ENCODE assay signal across 18 cellular contexts in genomic region chr1:1297802-1298424, GRCh38. TPM values are rescaled to one million over a fixed set of nuclear protein-coding genes. Genes with fewer than 3 reads are reported as not detected.
DNase-seq lines count a peak whose midpoint lies in the region; ATAC-seq, FAIRE-seq and TF ChIP-seq lines count a peak whose summit lies in the region.
"Had no signal": no experiment of that assay in that cellular context is flagged by ENCODE, and none has a peak within 500 bp of the region (broad histone marks: within the 10 kb centered on the region; RNA-seq: fewer than 3 reads in every experiment).

No MANE protein-coding gene starts in this region.

- H3K27ac ChIP-seq in HepG2 (ENCODE audit: extremely low read length, insufficient read depth, low read length): no peak overlapping the region
- H3K27ac ChIP-seq in right lobe of liver: no peak overlapping the region
- peak overlapping the region; percentile 19 for H3K27ac ChIP-seq in cingulate gyrus (ENCODE audit: low read depth, low read length)
- no peak overlapping the region for H3K27ac ChIP-seq in mesenchymal stem cell (ENCODE audit: low read length, poor library complexity, severe bottlenecking)
- peak overlapping the region; percentile 27 for H3K27ac ChIP-seq in temporal lobe (ENCODE audit: low read depth, low read length)
- H3K27ac ChIP-seq: BLaER1 treated with 17β-estradiol and CSF1 and Interleukin-3, amounts not matched to agents 10 nM and 100 nM; GM23248 had no signal

- H3K9me3 ChIP-seq in HepG2 (ENCODE audit: low read length) (no peaks in the 10 kb centered on the region), right lobe of liver (no peaks in the 10 kb centered on the region), mesenchymal stem cell (ENCODE audit: control insufficient read depth, low read length) (no peaks in the 10 kb centered on the region)
- H3K9me3 ChIP-seq: BLaER1 treated with 17β-estradiol and CSF1 and Interleukin-3, amounts not matched to agents 10 nM and 100 nM; HAP-1 had no signal

- H3K4me3 ChIP-seq in HepG2 (replicated peaks in 1 of 3; ENCODE audit: insufficient read depth in 1 of 3, low read depth in 2 of 3, low read length in 3 of 3) (no peak overlapping the region), right lobe of liver (no peak overlapping the region), mesenchymal stem cell (ENCODE audit: insufficient read depth in 1 of 2, low read depth in 1 of 2, low read length in 2 of 2) (no peak overlapping the region)
- H3K4me3 ChIP-seq: BLaER1 treated with 17β-estradiol and CSF1 and Interleukin-3, amounts not matched to agents 10 nM and 100 nM; GM12878; GM23248; HAP-1 had no signal

- no peak overlapping the region for H2AFZ ChIP-seq in HepG2 (ENCODE audit: low read length)
- H2AFZ ChIP-seq in mesenchymal stem cell (ENCODE audit: low read depth, low read length): no peak overlapping the region
- H2AFZ ChIP-seq: GM23248 had no signal

- H3K36me3 ChIP-seq in HepG2 (replicated peaks in 1 of 2; ENCODE audit: control insufficient read depth in 1 of 2, insufficient read depth in 2 of 2, low read length in 2 of 2): no peaks in the 10 kb centered on the region; a peak in 1 of 5 replicates
- no peaks in the 10 kb centered on the region for H3K36me3 ChIP-seq in right lobe of liver
- peaks cover 5 to 84% of the 10 kb centered on the region in 2 experiments for H3K36me3 ChIP-seq in mesenchymal stem cell (ENCODE audit: control insufficient read depth in 1 of 2, insufficient read depth in 2 of 2, low read depth in 1 of 2, low read length in 2 of 2)
- H3K36me3 ChIP-seq: HAP-1 had no signal

- H3K18ac ChIP-seq in mesenchymal stem cell (ENCODE audit: low read depth in 1 of 2, low read length in 2 of 2): no peak overlapping the region

- H3K79me2 ChIP-seq in HepG2 (ENCODE audit: insufficient read depth, low read length): no peaks in the 10 kb centered on the region

- H4K20me1 ChIP-seq in HepG2 (ENCODE audit: insufficient read depth, low read length): no peaks in the 10 kb centered on the region

- TF ChIP-seq RAD21 in HepG2 (CRISPR knock-in tag; IDR thresholded peaks at IDR 0.05): no peak

- TF ChIP-seq CTCF in HepG2 (CRISPR knock-in tag; IDR thresholded peaks at IDR 0.05) (no peak), right lobe of liver (IDR thresholded peaks at IDR 0.05) (no peak)

- in situ Hi-C loops in HepG2 (cut with HindIII; ENCODE audit: extremely low pct_ligation_motif_present, low pct_unique_long_range_greater_than_20kb): no loop called here

- H2AK5ac ChIP-seq in mesenchymal stem cell (ENCODE audit: low read length, severe bottlenecking): no peak overlapping the region

- TF ChIP-seq EP300 in HepG2 (IDR thresholded peaks at IDR 0.05; ENCODE audit: low read depth in 2 of 2, low read length in 2 of 2) (no peak), HepG2 (CRISPR knock-in tag; IDR thresholded peaks at IDR 0.05; ENCODE audit: borderline replicate concordance) (no peak)

- H3K4me1 ChIP-seq in HepG2 (ENCODE audit: insufficient read depth, low read length) (peaks cover 9% of the 10 kb centered on the region; the same call in 1 of the 2 replicates), right lobe of liver (no peaks in the 10 kb centered on the region), mesenchymal stem cell (ENCODE audit: control insufficient read depth, insufficient read depth, low read depth, low read length) (peaks cover 9% of the 10 kb centered on the region)
- H3K4me1 ChIP-seq: HAP-1 had no signal

- ATAC-seq in HepG2: no peak
- ATAC-seq in right lobe of liver: no peak
- ATAC-seq in GM18868 (IDR thresholded peaks at IDR 0.05; ENCODE audit: unreplicated experiment): no peak
- no peak for ATAC-seq in GM19395 (IDR thresholded peaks at IDR 0.05; ENCODE audit: unreplicated experiment)
- ATAC-seq: CD8-positive, alpha-beta T cell; GM12878 had no signal

- peaks cover 13% of the 10 kb centered on the region for H3K79me1 ChIP-seq in mesenchymal stem cell (replicated peaks; ENCODE audit: low read length, poor library complexity, severe bottlenecking)

- intact Hi-C loops in HepG2 (cut with micrococcal nuclease; ENCODE audit: unreplicated experiment) (no loop called here), right lobe of liver (cut with DNase I) (loop anchor here in 1 of 2 donors (10.0 kb wide), 1 partner anchor 53 kb away; the partner anchor contains the start of gene C1QTNF12), posterior cingulate gyrus (cut with DNase I) (loop anchor here (10.0 kb wide), 1 partner anchor 837 kb away; no protein-coding TSS in a partner anchor)

- no peak for TF ChIP-seq POLR2A in HepG2 (IDR thresholded peaks at IDR 0.05; ENCODE audit: insufficient read depth in 1 of 2, low read depth in 2 of 2, low read length in 2 of 2)
- TF ChIP-seq POLR2A in right lobe of liver (IDR thresholded peaks at IDR 0.05): no peak

- no peak for FAIRE-seq in HepG2 (lab: Jason Lieb, UNC)
- FAIRE-seq: GM12878, GM19239 had no signal

- no peak overlapping the region for H3K23ac ChIP-seq in mesenchymal stem cell (ENCODE audit: low read length in 2 of 2)

- H3K27me3 ChIP-seq in HepG2 (ENCODE audit: control insufficient read depth in 1 of 2, insufficient read depth in 2 of 2, low read length in 2 of 2): no peaks in the 10 kb centered on the region; a peak in 1 of 5 replicates
- no peaks in the 10 kb centered on the region for H3K27me3 ChIP-seq in right lobe of liver
- no peaks in the 10 kb centered on the region for H3K27me3 ChIP-seq in mesenchymal stem cell (ENCODE audit: control insufficient read depth in 1 of 2, insufficient read depth in 1 of 2, low read length in 2 of 2)
- H3K27me3 ChIP-seq: BLaER1 treated with 17β-estradiol and CSF1 and Interleukin-3, amounts not matched to agents 10 nM and 100 nM had no signal

- no peak overlapping the region for H2BK15ac ChIP-seq in mesenchymal stem cell (ENCODE audit: low read depth, poor library complexity, severe bottlenecking)

- no peak overlapping the region for H2BK120ac ChIP-seq in mesenchymal stem cell (ENCODE audit: low read depth, low read length)

- H4K91ac ChIP-seq in mesenchymal stem cell (ENCODE audit: low read length): no peak overlapping the region

- H3K14ac ChIP-seq in mesenchymal stem cell (ENCODE audit: low read length in 2 of 2): no peak overlapping the region

- DNase-seq in HepG2 (ENCODE audit: low spot score) (no peak), right lobe of liver (no peak), mesenchymal stem cell (no peak), posterior cingulate gyrus (no peak)
- DNase-seq: 8988T; Calu3; CD8-positive, alpha-beta T cell; DMS79 treated with DMSO at 0.1 percent for 48 hours; GF-D8; GM23248 had no signal

- H3K4me2 ChIP-seq in HepG2 (ENCODE audit: low read depth, low read length) (no peak overlapping the region), mesenchymal stem cell (ENCODE audit: low read length, poor library complexity, severe bottlenecking) (no peak overlapping the region)

- H3K9ac ChIP-seq in HepG2 (ENCODE audit: insufficient read depth, low read depth, low read length): no peak overlapping the region
- no peak overlapping the region for H3K9ac ChIP-seq in mesenchymal stem cell (ENCODE audit: low read length)
- H3K9ac ChIP-seq: BLaER1 treated with 17β-estradiol and CSF1 and Interleukin-3, amounts not matched to agents 10 nM and 100 nM; GM23248 had no signal

- H4K8ac ChIP-seq in mesenchymal stem cell (ENCODE audit: low read length): peak overlapping the region; percentile 7

- no peak overlapping the region for H2BK5ac ChIP-seq in mesenchymal stem cell (ENCODE audit: low read depth, low read length, poor library complexity, severe bottlenecking)

- POLR2A ChIA-PET in HepG2 (lab: Yijun Ruan, JAX): no interaction called here

- CTCF ChIA-PET in HepG2 (lab: Yijun Ruan, JAX; ENCODE audit: low intra/inter-chr PET ratio, low total read pairs): no interaction called here

- no TSS peak for BruUV-seq in HepG2 (replicated peaks; lab: Mats Ljungman, UMichigan)

- WGBS in HepG2 (ENCODE audit: low lambda C conversion rate): no CpG with 5 or more reads among the region's 31 CpGs
- WGBS in right lobe of liver (ENCODE audit: insufficient coverage, low coverage, low lambda C conversion rate, missing lambda C conversion rate): no CpG with 5 or more reads among the region's 31 CpGs
- 95% methylated on average over 31 of the region's 31 CpGs for WGBS in mesenchymal stem cell

- H3K4ac ChIP-seq in mesenchymal stem cell (ENCODE audit: low read depth in 1 of 2, low read length in 2 of 2): no peak overlapping the region

- no peak overlapping the region for H2BK12ac ChIP-seq in mesenchymal stem cell (ENCODE audit: low read length in 2 of 2)

RNA-seq across cellular contexts. Expression of gene ACAP3, which starts 9.8 kb away (rescaled TPM):
- total RNA-seq in HepG2 (2016; rRNA removed; fragmentation: Illumina TruSeq; extraction: Trizol) (16.4 and 29.4 TPM in 2 replicates), right lobe of liver (10 to 100 TPM; 20.1 to 28.0 (median 22.0) TPM), temporal lobe (74.0 TPM)
- total RNA-seq in HepG2 (2016; cell fraction: cytosol; rRNA removed; fragmentation: Illumina TruSeq; extraction: Trizol; ENCODE audit: low read depth): 10.4 and 10.9 TPM in 2 replicates
- total RNA-seq in HepG2 (2016; cell fraction: insoluble cytoplasmic fraction; rRNA removed; fragmentation: Illumina TruSeq; extraction: Trizol): 13.5 and 33.2 TPM in 2 replicates
- total RNA-seq in HepG2 (2016; cell fraction: membrane; rRNA removed; fragmentation: Illumina TruSeq; extraction: Trizol): 10.5 and 11.3 TPM in 2 replicates
- 35.1 and 37.0 TPM in 2 replicates for total RNA-seq in HepG2 (2016; cell fraction: nucleus; rRNA removed; fragmentation: Illumina TruSeq; extraction: Trizol)
- polyA plus RNA-seq in HepG2 (2011; rRNA removed): 50.8 and 56.3 TPM in 2 replicates
- polyA plus RNA-seq in HepG2 (2011; cell fraction: cytosol; rRNA removed): 13.0 and 18.3 TPM in 2 replicates
- 917 and 1,082 TPM in 2 replicates for polyA plus RNA-seq in HepG2 (2011; cell fraction: nucleus; rRNA removed)
- polyA plus RNA-seq in HepG2 (2012): 32.6 and 50.5 TPM in 2 replicates
- polyA plus RNA-seq in HepG2 (2016; cell fraction: cytosol; fragmentation: Illumina TruSeq; extraction: Trizol; ENCODE audit: low read depth): 2.3 and 2.4 TPM in 2 replicates
- polyA plus RNA-seq in HepG2 (2016; cell fraction: insoluble cytoplasmic fraction; fragmentation: Illumina TruSeq; extraction: Trizol; ENCODE audit: low read depth): 11.7 and 14.4 TPM in 2 replicates
- 6.7 and 8.0 TPM in 2 replicates for polyA plus RNA-seq in HepG2 (2016; cell fraction: membrane; fragmentation: Illumina TruSeq; extraction: Trizol; ENCODE audit: low read depth)
- polyA plus RNA-seq in HepG2 (2016; cell fraction: nucleus; fragmentation: Illumina TruSeq; extraction: Trizol; ENCODE audit: insufficient read depth, low read depth): 144 and 162 TPM in 2 replicates
- 19.2 and 70.6 TPM in 2 replicates for polyA minus RNA-seq in HepG2 (2011; rRNA and poly(A)+ RNA removed; ENCODE audit: low replicate concordance)
- polyA minus RNA-seq in HepG2 (2011; cell fraction: cytosol; rRNA and poly(A)+ RNA removed): 16.2 and 18.0 TPM in 2 replicates
- 47.0 and 52.1 TPM in 2 replicates for polyA minus RNA-seq in HepG2 (2011; cell fraction: nucleus; rRNA and poly(A)+ RNA removed)
- 28.9 TPM for polyA plus RNA-seq in mesenchymal stem cell (2013, experiment 1 of 2)
- 27.2 TPM for polyA plus RNA-seq in mesenchymal stem cell (2013, experiment 2 of 2)

RNA-seq across cellular contexts. Expression of gene PUSL1, which starts 10.5 kb away (rescaled TPM):
- total RNA-seq in HepG2 (2016; rRNA removed; fragmentation: Illumina TruSeq; extraction: Trizol) (21.7 and 22.2 TPM in 2 replicates), right lobe of liver (10 to 100 TPM in 2 of 6 experiments, 1 to 10 TPM in 4; 5.6 to 21.6 (median 8.4) TPM), temporal lobe (8.6 TPM)
- total RNA-seq in HepG2 (2016; cell fraction: cytosol; rRNA removed; fragmentation: Illumina TruSeq; extraction: Trizol; ENCODE audit: low read depth): 24.8 and 28.1 TPM in 2 replicates
- 20.1 and 22.6 TPM in 2 replicates for total RNA-seq in HepG2 (2016; cell fraction: insoluble cytoplasmic fraction; rRNA removed; fragmentation: Illumina TruSeq; extraction: Trizol)
- 31.7 and 36.4 TPM in 2 replicates for total RNA-seq in HepG2 (2016; cell fraction: membrane; rRNA removed; fragmentation: Illumina TruSeq; extraction: Trizol)
- total RNA-seq in HepG2 (2016; cell fraction: nucleus; rRNA removed; fragmentation: Illumina TruSeq; extraction: Trizol): 11.4 and 12.3 TPM in 2 replicates
- 8.3 and 9.8 TPM in 2 replicates for polyA plus RNA-seq in HepG2 (2011; rRNA removed)
- polyA plus RNA-seq in HepG2 (2011; cell fraction: cytosol; rRNA removed): 7.8 and 16.6 TPM in 2 replicates
- 25.8 and 26.1 TPM in 2 replicates for polyA plus RNA-seq in HepG2 (2011; cell fraction: nucleus; rRNA removed)
- 3.8 and 6.3 TPM in 2 replicates for polyA plus RNA-seq in HepG2 (2012)
- 31.1 and 33.4 TPM in 2 replicates for polyA plus RNA-seq in HepG2 (2016; cell fraction: cytosol; fragmentation: Illumina TruSeq; extraction: Trizol; ENCODE audit: low read depth)
- 23.1 and 24.5 TPM in 2 replicates for polyA plus RNA-seq in HepG2 (2016; cell fraction: insoluble cytoplasmic fraction; fragmentation: Illumina TruSeq; extraction: Trizol; ENCODE audit: low read depth)
- 29.1 and 32.2 TPM in 2 replicates for polyA plus RNA-seq in HepG2 (2016; cell fraction: membrane; fragmentation: Illumina TruSeq; extraction: Trizol; ENCODE audit: low read depth)
- 20.2 and 22.1 TPM in 2 replicates for polyA plus RNA-seq in HepG2 (2016; cell fraction: nucleus; fragmentation: Illumina TruSeq; extraction: Trizol; ENCODE audit: insufficient read depth, low read depth)
- polyA minus RNA-seq in HepG2 (2011; rRNA and poly(A)+ RNA removed; ENCODE audit: low replicate concordance): 13.5 and 21.4 TPM in 2 replicates
- polyA minus RNA-seq in HepG2 (2011; cell fraction: cytosol; rRNA and poly(A)+ RNA removed): 5.6 and 5.9 TPM in 2 replicates
- polyA minus RNA-seq in HepG2 (2011; cell fraction: nucleus; rRNA and poly(A)+ RNA removed): 6.5 and 9.0 TPM in 2 replicates
- polyA plus RNA-seq in mesenchymal stem cell (2013, experiment 1 of 2): 17.7 TPM
- 18.3 TPM for polyA plus RNA-seq in mesenchymal stem cell (2013, experiment 2 of 2)

RNA-seq across cellular contexts. Expression of gene SCNN1D, which starts 17.7 kb away (rescaled TPM):
- total RNA-seq in HepG2 (2016; rRNA removed; fragmentation: Illumina TruSeq; extraction: Trizol): 0.93 and 2.6 TPM in 2 replicates
- total RNA-seq in HepG2 (2016; cell fraction: cytosol; rRNA removed; fragmentation: Illumina TruSeq; extraction: Trizol; ENCODE audit: low read depth): 1.3 and 1.5 TPM in 2 replicates
- total RNA-seq in HepG2 (2016; cell fraction: insoluble cytoplasmic fraction; rRNA removed; fragmentation: Illumina TruSeq; extraction: Trizol): 0.73 and 3.1 TPM in 2 replicates
- 1.5 and 1.9 TPM in 2 replicates for total RNA-seq in HepG2 (2016; cell fraction: membrane; rRNA removed; fragmentation: Illumina TruSeq; extraction: Trizol)
- 3.1 and 3.8 TPM in 2 replicates for total RNA-seq in HepG2 (2016; cell fraction: nucleus; rRNA removed; fragmentation: Illumina TruSeq; extraction: Trizol)
- polyA plus RNA-seq in HepG2 (2011; rRNA removed): 2.3 and 4.7 TPM in 2 replicates
- polyA plus RNA-seq in HepG2 (2011; cell fraction: cytosol; rRNA removed): 0.92 and 1.7 TPM in 2 replicates
- polyA plus RNA-seq in HepG2 (2011; cell fraction: nucleus; rRNA removed): 68.0 and 74.7 TPM in 2 replicates
- polyA plus RNA-seq in HepG2 (2012): 1.8 and 2.2 TPM in 2 replicates
- polyA plus RNA-seq in HepG2 (2016; cell fraction: cytosol; fragmentation: Illumina TruSeq; extraction: Trizol; ENCODE audit: low read depth): 1.1 and 1.2 TPM in 2 replicates
- 0.84 and 1.3 TPM in 2 replicates for polyA plus RNA-seq in HepG2 (2016; cell fraction: insoluble cytoplasmic fraction; fragmentation: Illumina TruSeq; extraction: Trizol; ENCODE audit: low read depth)
- 0.98 and 1.3 TPM in 2 replicates for polyA plus RNA-seq in HepG2 (2016; cell fraction: membrane; fragmentation: Illumina TruSeq; extraction: Trizol; ENCODE audit: low read depth)
- polyA plus RNA-seq in HepG2 (2016; cell fraction: nucleus; fragmentation: Illumina TruSeq; extraction: Trizol; ENCODE audit: insufficient read depth, low read depth): 12.7 and 13.3 TPM in 2 replicates
- polyA minus RNA-seq in HepG2 (2011; rRNA and poly(A)+ RNA removed; ENCODE audit: low replicate concordance): 0.30 and 1.8 TPM in 2 replicates
- 0.59 and 1.4 TPM in 2 replicates for polyA minus RNA-seq in HepG2 (2011; cell fraction: cytosol; rRNA and poly(A)+ RNA removed)
- 1.9 and 2.9 TPM in 2 replicates for polyA minus RNA-seq in HepG2 (2011; cell fraction: nucleus; rRNA and poly(A)+ RNA removed)
- total RNA-seq in right lobe of liver: 1 to 10 TPM; 1.7 to 6.2 (median 3.4) TPM
- polyA plus RNA-seq in mesenchymal stem cell (2013, experiment 1 of 2): 1.1 TPM
- 1.9 TPM for polyA plus RNA-seq in mesenchymal stem cell (2013, experiment 2 of 2)
- 2.2 TPM for total RNA-seq in temporal lobe

RNA-seq across cellular contexts. Expression of gene UBE2J2, which starts 24.3 kb away (rescaled TPM):
- total RNA-seq in HepG2 (2016; rRNA removed; fragmentation: Illumina TruSeq; extraction: Trizol): 22.1 and 29.4 TPM in 2 replicates
- total RNA-seq in HepG2 (2016; cell fraction: cytosol; rRNA removed; fragmentation: Illumina TruSeq; extraction: Trizol; ENCODE audit: low read depth): 19.3 and 24.9 TPM in 2 replicates
- total RNA-seq in HepG2 (2016; cell fraction: insoluble cytoplasmic fraction; rRNA removed; fragmentation: Illumina TruSeq; extraction: Trizol): 21.8 and 31.9 TPM in 2 replicates
- total RNA-seq in HepG2 (2016; cell fraction: membrane; rRNA removed; fragmentation: Illumina TruSeq; extraction: Trizol): 32.2 and 38.5 TPM in 2 replicates
- 23.9 and 27.0 TPM in 2 replicates for total RNA-seq in HepG2 (2016; cell fraction: nucleus; rRNA removed; fragmentation: Illumina TruSeq; extraction: Trizol)
- polyA plus RNA-seq in HepG2 (2011; rRNA removed): 25.4 and 28.8 TPM in 2 replicates
- polyA plus RNA-seq in HepG2 (2011; cell fraction: cytosol; rRNA removed): 25.8 and 32.1 TPM in 2 replicates
- 48.5 and 56.3 TPM in 2 replicates for polyA plus RNA-seq in HepG2 (2011; cell fraction: nucleus; rRNA removed)
- polyA plus RNA-seq in HepG2 (2012): 31.0 and 32.3 TPM in 2 replicates
- polyA plus RNA-seq in HepG2 (2016; cell fraction: cytosol; fragmentation: Illumina TruSeq; extraction: Trizol; ENCODE audit: low read depth): 26.4 and 36.1 TPM in 2 replicates
- polyA plus RNA-seq in HepG2 (2016; cell fraction: insoluble cytoplasmic fraction; fragmentation: Illumina TruSeq; extraction: Trizol; ENCODE audit: low read depth): 38.0 and 48.6 TPM in 2 replicates
- 40.9 and 46.8 TPM in 2 replicates for polyA plus RNA-seq in HepG2 (2016; cell fraction: membrane; fragmentation: Illumina TruSeq; extraction: Trizol; ENCODE audit: low read depth)
- 70.6 and 77.2 TPM in 2 replicates for polyA plus RNA-seq in HepG2 (2016; cell fraction: nucleus; fragmentation: Illumina TruSeq; extraction: Trizol; ENCODE audit: insufficient read depth, low read depth)
- 19.8 and 25.0 TPM in 2 replicates for polyA minus RNA-seq in HepG2 (2011; rRNA and poly(A)+ RNA removed; ENCODE audit: low replicate concordance)
- polyA minus RNA-seq in HepG2 (2011; cell fraction: cytosol; rRNA and poly(A)+ RNA removed): 15.5 and 16.0 TPM in 2 replicates
- polyA minus RNA-seq in HepG2 (2011; cell fraction: nucleus; rRNA and poly(A)+ RNA removed): 18.6 and 26.4 TPM in 2 replicates
- total RNA-seq in right lobe of liver: 10 to 100 TPM; 25.5 to 30.6 (median 26.9) TPM
- polyA plus RNA-seq in mesenchymal stem cell (2013, experiment 1 of 2): 41.4 TPM
- 42.8 TPM for polyA plus RNA-seq in mesenchymal stem cell (2013, experiment 2 of 2)
- 28.3 TPM for total RNA-seq in temporal lobe

RNA-seq across cellular contexts. Expression of gene INTS11, which starts 26.5 kb away (rescaled TPM):
- total RNA-seq in HepG2 (2016; rRNA removed; fragmentation: Illumina TruSeq; extraction: Trizol) (46.4 and 52.8 TPM in 2 replicates), right lobe of liver (10 to 100 TPM; 35.1 to 52.4 (median 43.5) TPM), temporal lobe (38.4 TPM)
- 23.1 and 23.4 TPM in 2 replicates for total RNA-seq in HepG2 (2016; cell fraction: cytosol; rRNA removed; fragmentation: Illumina TruSeq; extraction: Trizol; ENCODE audit: low read depth)
- 37.6 and 53.6 TPM in 2 replicates for total RNA-seq in HepG2 (2016; cell fraction: insoluble cytoplasmic fraction; rRNA removed; fragmentation: Illumina TruSeq; extraction: Trizol)
- 22.1 and 22.9 TPM in 2 replicates for total RNA-seq in HepG2 (2016; cell fraction: membrane; rRNA removed; fragmentation: Illumina TruSeq; extraction: Trizol)
- 43.7 and 54.4 TPM in 2 replicates for total RNA-seq in HepG2 (2016; cell fraction: nucleus; rRNA removed; fragmentation: Illumina TruSeq; extraction: Trizol)
- 94.8 and 104 TPM in 2 replicates for polyA plus RNA-seq in HepG2 (2011; rRNA removed)
- 80.0 and 107 TPM in 2 replicates for polyA plus RNA-seq in HepG2 (2011; cell fraction: cytosol; rRNA removed)
- polyA plus RNA-seq in HepG2 (2011; cell fraction: nucleus; rRNA removed): 412 and 553 TPM in 2 replicates
- 69.0 and 86.1 TPM in 2 replicates for polyA plus RNA-seq in HepG2 (2012)
- polyA plus RNA-seq in HepG2 (2016; cell fraction: cytosol; fragmentation: Illumina TruSeq; extraction: Trizol; ENCODE audit: low read depth): 11.0 and 11.1 TPM in 2 replicates
- polyA plus RNA-seq in HepG2 (2016; cell fraction: insoluble cytoplasmic fraction; fragmentation: Illumina TruSeq; extraction: Trizol; ENCODE audit: low read depth): 38.3 and 53.4 TPM in 2 replicates
- polyA plus RNA-seq in HepG2 (2016; cell fraction: membrane; fragmentation: Illumina TruSeq; extraction: Trizol; ENCODE audit: low read depth): 14.8 and 15.0 TPM in 2 replicates
- polyA plus RNA-seq in HepG2 (2016; cell fraction: nucleus; fragmentation: Illumina TruSeq; extraction: Trizol; ENCODE audit: insufficient read depth, low read depth): 173 and 181 TPM in 2 replicates
- polyA minus RNA-seq in HepG2 (2011; rRNA and poly(A)+ RNA removed; ENCODE audit: low replicate concordance): 120 and 176 TPM in 2 replicates
- polyA minus RNA-seq in HepG2 (2011; cell fraction: cytosol; rRNA and poly(A)+ RNA removed): 37.5 and 38.1 TPM in 2 replicates
- 64.4 and 69.0 TPM in 2 replicates for polyA minus RNA-seq in HepG2 (2011; cell fraction: nucleus; rRNA and poly(A)+ RNA removed)
- 57.1 TPM for polyA plus RNA-seq in mesenchymal stem cell (2013, experiment 1 of 2)
- 55.5 TPM for polyA plus RNA-seq in mesenchymal stem cell (2013, experiment 2 of 2)

Comparison
In these comparisons a context has a peak if more than half of its experiments do, and no peak if none do; other contexts are left out.
1. H3K27ac ChIP-seq: peak in cingulate gyrus (single experiment) and temporal lobe (single experiment); none in HepG2 (single experiment), right lobe of liver (0 of 3) and mesenchymal stem cell (single experiment).